In the genomic region with DNA sequence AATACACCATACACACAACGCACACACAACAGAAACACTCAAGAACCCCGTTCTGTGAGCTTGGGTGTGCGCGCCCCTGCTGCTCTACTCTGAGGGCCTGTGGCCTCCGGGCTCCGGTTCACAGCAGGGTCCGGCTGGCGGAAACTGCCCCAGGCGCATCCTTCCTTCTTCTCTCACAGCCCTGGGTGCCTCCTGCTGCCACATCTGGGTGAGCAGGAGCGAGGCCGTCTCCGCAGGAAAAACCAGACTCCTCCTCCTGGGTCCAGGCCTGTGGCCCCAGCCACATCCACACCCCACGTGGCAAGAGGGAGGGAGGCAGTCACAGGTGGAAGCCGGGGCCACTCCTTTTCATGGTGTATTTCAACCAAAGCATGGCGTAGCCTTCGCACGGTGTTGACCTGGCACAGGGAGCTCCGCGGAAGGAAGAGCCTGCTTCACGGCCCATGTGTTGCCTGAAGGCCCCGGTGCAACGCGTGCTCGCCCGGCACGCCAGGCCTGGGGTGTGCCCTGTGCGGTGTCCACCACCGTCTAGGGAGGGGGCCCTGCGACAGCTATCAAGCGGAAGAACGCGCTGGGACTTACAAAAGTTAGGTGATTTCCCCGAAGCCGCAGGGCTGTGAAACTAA, we compare ENCODE assay signal across 16 cellular contexts.
A peak's percentile ranks its signal among the peaks of the same experiment; 100 is the strongest.
DNase-seq lines count a peak whose midpoint lies in the region; TF ChIP-seq lines count a peak whose summit lies in the region.
"Had no signal": no experiment of that assay in that cellular context is flagged by ENCODE, and none has a peak within 500 bp of the region (broad histone marks: within the 10 kb centered on the region; RNA-seq: fewer than 3 reads in every experiment).

No MANE protein-coding gene starts in this region.

- H3K4me1 ChIP-seq in MM.1S (ENCODE audit: low read length) (no peaks in the 10 kb centered on the region), osteoblast (ENCODE audit: insufficient read depth, low read length) (no peaks in the 10 kb centered on the region)

- no peak overlapping the region for H3K27ac ChIP-seq in MM.1S (ENCODE audit: low read length)
- no peak overlapping the region for H3K27ac ChIP-seq in osteoblast (ENCODE audit: low read depth, low read length)
- H3K27ac ChIP-seq: C4-2B, GM23248 had no signal

- no peaks in the 10 kb centered on the region for H3K9me2 ChIP-seq in MM.1S (replicated peaks; ENCODE audit: insufficient read depth, low read length)

- H3K9me3 ChIP-seq in MM.1S (replicated peaks; ENCODE audit: insufficient read depth, low read length) (no peaks in the 10 kb centered on the region), osteoblast (ENCODE audit: low read depth, low read length) (no peaks in the 10 kb centered on the region)

- H3K36me3 ChIP-seq in H7 (replicated peaks; ENCODE audit: control insufficient read depth, insufficient read depth, low read length) = no peaks in the 10 kb centered on the region
- H3K36me3 ChIP-seq in MM.1S (replicated peaks; ENCODE audit: insufficient read depth, low read length) = no peaks in the 10 kb centered on the region
- no peaks in the 10 kb centered on the region for H3K36me3 ChIP-seq in osteoblast (ENCODE audit: insufficient read depth, low read length)

- H3K27me3 ChIP-seq in H7 (ENCODE audit: control insufficient read depth, insufficient read depth, low read length) (no peaks in the 10 kb centered on the region), MM.1S (replicated peaks; ENCODE audit: insufficient read depth, low read length) (no peaks in the 10 kb centered on the region), osteoblast (ENCODE audit: insufficient read depth, low read length) (no peaks in the 10 kb centered on the region)

- H4K20me1 ChIP-seq in MM.1S (ENCODE audit: insufficient read depth, low read length) (no peaks in the 10 kb centered on the region), osteoblast (ENCODE audit: insufficient read depth, low read length) (no peaks in the 10 kb centered on the region)

- no peak overlapping the region for H3K9ac ChIP-seq in MM.1S (ENCODE audit: low read length)
- H3K9ac ChIP-seq: GM23248 had no signal

- H3F3A ChIP-seq in MM.1S (ENCODE audit: insufficient read depth, low read length) = no peaks in the 10 kb centered on the region

- TF ChIP-seq CTCF in MM.1S (IDR thresholded peaks at IDR 0.05; ENCODE audit: low read length) (no peak), osteoblast (IDR thresholded peaks at IDR 0.05; ENCODE audit: extremely low read depth, low read depth, low read length) (no peak)

- H3K4me3 ChIP-seq in H7 (ENCODE audit: insufficient read depth, low read depth, low read length) (no peak overlapping the region), MM.1S (ENCODE audit: low read length) (no peak overlapping the region), osteoblast (ENCODE audit: insufficient read depth, low read length) (no peak overlapping the region)
- H3K4me3 ChIP-seq: GM23248 had no signal

- H2AFZ ChIP-seq in MM.1S (ENCODE audit: low read length) (no peak overlapping the region), osteoblast (ENCODE audit: low read length) (no peak overlapping the region)
- H2AFZ ChIP-seq: GM23248 had no signal

- H3K4me2 ChIP-seq in MM.1S (ENCODE audit: low read depth, low read length) (no peak overlapping the region), osteoblast (ENCODE audit: insufficient read depth, low read length) (no peak overlapping the region)

- DNase-seq in H7 (peak; percentile 35), MM.1S (peak; percentile 0), islet precursor cell (peak; percentile 54), osteoblast (ENCODE audit: insufficient read length, low spot score, missing footprints) (peak; percentile 32), medulla oblongata (ENCODE audit: extremely low spot score) (no peak), NCI-H446 (lab: John Stamatoyannopoulos, UW) (no peak), AG20443 (ENCODE audit: low spot score) (no peak)
- DNase-seq: ACHN; AML-193; Calu3; CD4-positive, alpha-beta T cell; DMS79 treated with DMSO at 0.1 percent for 48 hours; GF-D8; GM23248; KBM-7 had no signal

- H3K79me2 ChIP-seq in MM.1S (ENCODE audit: low read length) (no peaks in the 10 kb centered on the region), osteoblast (ENCODE audit: insufficient read depth, low read length) (no peaks in the 10 kb centered on the region)

Comparison
In these comparisons a context has a peak if more than half of its experiments do, and no peak if none do; other contexts are left out.
1. DNase-seq: peak in H7 (single experiment), MM.1S (single experiment), islet precursor cell (single experiment) and osteoblast (single experiment); none in medulla oblongata (single experiment), NCI-H446 (0 of 2) and AG20443 (single experiment).